Comparison of ENCODE assay signal across 1 cellular context in the genomic region with DNA sequence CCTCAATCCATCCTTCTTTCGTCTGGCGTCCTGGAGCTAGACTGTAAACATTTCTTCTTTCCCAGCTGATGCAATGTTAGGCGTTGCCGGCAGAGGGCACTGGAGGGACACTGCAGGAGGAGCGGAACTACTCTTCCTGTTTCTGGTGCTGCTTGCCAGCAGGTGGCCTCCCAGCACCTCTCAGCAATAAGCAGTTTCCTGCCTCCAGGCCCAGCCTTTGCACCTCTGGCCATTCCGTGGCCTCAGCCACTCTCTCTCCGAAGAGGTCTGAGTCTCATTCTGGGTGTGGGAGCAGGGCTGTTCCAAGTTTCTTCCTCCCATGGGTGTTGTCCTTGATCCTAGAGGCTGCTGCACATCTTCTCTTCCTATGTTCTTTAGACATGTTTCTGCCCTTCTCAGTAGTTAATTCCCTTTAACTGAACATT.
TF ChIP-seq lines count a peak whose summit lies in the region.

No MANE protein-coding gene starts in this region.

TF ChIP-seq in HepG2, 621 proteins besides CTCF, POLR2A, EP300 and RAD21 (continued from another document and continues in another):
- TF ChIP-seq, protein P1, sequence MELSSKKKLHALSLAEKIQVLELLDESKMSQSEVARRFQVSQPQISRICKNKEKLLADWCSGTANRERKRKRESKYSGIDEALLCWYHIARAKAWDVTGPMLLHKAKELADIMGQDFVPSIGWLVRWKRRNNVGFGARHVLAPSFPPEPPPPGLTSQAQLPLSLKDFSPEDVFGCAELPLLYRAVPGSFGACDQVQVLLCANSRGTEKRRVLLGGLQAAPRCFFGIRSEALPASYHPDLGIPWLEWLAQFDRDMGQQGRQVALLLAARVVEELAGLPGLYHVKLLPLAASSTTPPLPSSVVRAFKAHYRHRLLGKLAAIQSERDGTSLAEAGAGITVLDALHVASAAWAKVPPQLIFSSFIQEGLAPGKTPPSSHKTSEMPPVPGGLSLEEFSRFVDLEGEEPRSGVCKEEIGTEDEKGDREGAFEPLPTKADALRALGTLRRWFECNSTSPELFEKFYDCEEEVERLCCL (CRISPR knock-in tag; IDR thresholded peaks at IDR 0.05; ENCODE audit: borderline replicate concordance) = no peak
- TF ChIP-seq ZBTB39 (CRISPR knock-in tag; IDR thresholded peaks at IDR 0.05) = no peak
- no peak for TF ChIP-seq KDM5A (IDR thresholded peaks at IDR 0.05; ENCODE audit: borderline replicate concordance, low read length)
- no peak for TF ChIP-seq ZSCAN20 (CRISPR knock-in tag; IDR thresholded peaks at IDR 0.05; ENCODE audit: borderline replicate concordance)
- 0 out of 2 replicates have a peak, but pooled peaks have one; percentile 54 for TF ChIP-seq KDM3A (CRISPR knock-in tag; IDR thresholded peaks at IDR 0.05; ENCODE audit: low read depth)
- TF ChIP-seq ZNF784 (CRISPR knock-in tag; IDR thresholded peaks at IDR 0.05; ENCODE audit: borderline replicate concordance) = no peak
- peak; percentile 22 for TF ChIP-seq ZFP36 (IDR thresholded peaks at IDR 0.05; ENCODE audit: borderline replicate concordance, low read depth, low read length, partially characterized antibody)
- TF ChIP-seq ZNF891 (CRISPR knock-in tag; IDR thresholded peaks at IDR 0.05) = no peak; the same call in 1 of the 2 replicates
- peak; percentile 99 for TF ChIP-seq XRCC5 (optimal IDR thresholded peaks at IDR 0.05; ENCODE audit: low read length)
- TF ChIP-seq THAP7 (CRISPR knock-in tag; IDR thresholded peaks at IDR 0.05) = no peak
- TF ChIP-seq MXD4 (CRISPR knock-in tag; IDR thresholded peaks at IDR 0.05) = no peak
- peak; percentile 93 for TF ChIP-seq ELF1 (CRISPR knock-in tag; IDR thresholded peaks at IDR 0.05)
- TF ChIP-seq, protein P2, sequence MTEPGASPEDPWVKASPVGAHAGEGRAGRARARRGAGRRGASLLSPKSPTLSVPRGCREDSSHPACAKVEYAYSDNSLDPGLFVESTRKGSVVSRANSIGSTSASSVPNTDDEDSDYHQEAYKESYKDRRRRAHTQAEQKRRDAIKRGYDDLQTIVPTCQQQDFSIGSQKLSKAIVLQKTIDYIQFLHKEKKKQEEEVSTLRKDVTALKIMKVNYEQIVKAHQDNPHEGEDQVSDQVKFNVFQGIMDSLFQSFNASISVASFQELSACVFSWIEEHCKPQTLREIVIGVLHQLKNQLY (CRISPR knock-in tag; IDR thresholded peaks at IDR 0.05) = no peak
- 0 out of 2 replicates have a peak, but pooled peaks have one; percentile 28 for TF ChIP-seq ZKSCAN8 (CRISPR knock-in tag; IDR thresholded peaks at IDR 0.05; ENCODE audit: borderline replicate concordance)
- peak; percentile 57; the same call in 1 of the 2 replicates for TF ChIP-seq FOXA3 (CRISPR knock-in tag; IDR thresholded peaks at IDR 0.05)
- TF ChIP-seq FOXK1 (CRISPR knock-in tag; IDR thresholded peaks at IDR 0.05; ENCODE audit: borderline replicate concordance, low read depth) = peak; percentile 63; the same call in 1 of the 2 replicates
- 0 out of 2 replicates have a peak, but pooled peaks have one; percentile 40 for TF ChIP-seq RFXANK (CRISPR knock-in tag; IDR thresholded peaks at IDR 0.05)
- no peak for TF ChIP-seq PBX2 (CRISPR knock-in tag; IDR thresholded peaks at IDR 0.05)
- peak; percentile 58; the same call in 1 of the 2 replicates for TF ChIP-seq KAT8 (CRISPR knock-in tag; IDR thresholded peaks at IDR 0.05)
- 0 out of 2 replicates have a peak, but pooled peaks have one; percentile 48 for TF ChIP-seq ZNF431 (CRISPR knock-in tag; IDR thresholded peaks at IDR 0.05; ENCODE audit: borderline replicate concordance, low read depth)
- TF ChIP-seq, protein P3, sequence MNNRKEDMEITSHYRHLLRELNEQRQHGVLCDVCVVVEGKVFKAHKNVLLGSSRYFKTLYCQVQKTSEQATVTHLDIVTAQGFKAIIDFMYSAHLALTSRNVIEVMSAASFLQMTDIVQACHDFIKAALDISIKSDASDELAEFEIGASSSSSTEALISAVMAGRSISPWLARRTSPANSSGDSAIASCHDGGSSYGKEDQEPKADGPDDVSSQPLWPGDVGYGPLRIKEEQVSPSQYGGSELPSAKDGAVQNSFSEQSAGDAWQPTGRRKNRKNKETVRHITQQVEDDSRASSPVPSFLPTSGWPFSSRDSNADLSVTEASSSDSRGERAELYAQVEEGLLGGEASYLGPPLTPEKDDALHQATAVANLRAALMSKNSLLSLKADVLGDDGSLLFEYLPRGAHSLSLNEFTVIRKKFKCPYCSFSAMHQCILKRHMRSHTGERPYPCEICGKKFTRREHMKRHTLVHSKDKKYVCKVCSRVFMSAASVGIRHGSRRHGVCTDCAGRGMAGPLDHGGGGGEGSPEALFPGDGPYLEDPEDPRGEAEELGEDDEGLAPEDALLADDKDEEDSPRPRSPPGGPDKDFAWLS (CRISPR knock-in tag; IDR thresholded peaks at IDR 0.05; ENCODE audit: borderline replicate concordance) = no peak
- no peak for TF ChIP-seq SAFB2 (CRISPR knock-in tag; IDR thresholded peaks at IDR 0.05; ENCODE audit: borderline replicate concordance, low read depth)
- no peak for TF ChIP-seq FOXA1 (IDR thresholded peaks at IDR 0.05)
- TF ChIP-seq FOXA1 (CRISPR knock-in tag; IDR thresholded peaks at IDR 0.05) = 0 out of 2 replicates have a peak, but pooled peaks have one; percentile 23
- TF ChIP-seq MBD4 (IDR thresholded peaks at IDR 0.05; ENCODE audit: borderline replicate concordance, low read length) = no peak
- no peak for TF ChIP-seq ZNF414 (CRISPR knock-in tag; IDR thresholded peaks at IDR 0.05)
- TF ChIP-seq ZC3H4 (CRISPR knock-in tag; IDR thresholded peaks at IDR 0.05; ENCODE audit: borderline replicate concordance) = no peak
- no peak for TF ChIP-seq FOXJ3 (CRISPR knock-in tag; IDR thresholded peaks at IDR 0.05; ENCODE audit: borderline replicate concordance)
- TF ChIP-seq NFE2L2 (IDR thresholded peaks at IDR 0.05; ENCODE audit: low read length) = 0 out of 2 replicates have a peak, but pooled peaks have one; percentile 12
- no peak for TF ChIP-seq MTF1 (CRISPR knock-in tag; IDR thresholded peaks at IDR 0.05)
- TF ChIP-seq MXI1 (IDR thresholded peaks at IDR 0.05; ENCODE audit: borderline replicate concordance, low read depth, low read length) = peak; percentile 31; the same call in 1 of the 3 replicates
- TF ChIP-seq XBP1 (CRISPR knock-in tag; IDR thresholded peaks at IDR 0.05) = no peak
- 0 out of 2 replicates have a peak, but pooled peaks have one; percentile 35 for TF ChIP-seq ZNF556 (CRISPR knock-in tag; IDR thresholded peaks at IDR 0.05; ENCODE audit: borderline replicate concordance)
- TF ChIP-seq GABPA (IDR thresholded peaks at IDR 0.05; ENCODE audit: low read depth, low read length) = peak; percentile 32; the same call in 1 of the 2 replicates
- TF ChIP-seq GABPA (CRISPR knock-in tag; IDR thresholded peaks at IDR 0.05; ENCODE audit: low read depth) = peak; percentile 82
- TF ChIP-seq ZNF629 (CRISPR knock-in tag; conservative IDR thresholded peaks at IDR 0.05) = no peak
- TF ChIP-seq SRSF9 (IDR thresholded peaks at IDR 0.05; ENCODE audit: borderline replicate concordance, insufficient read depth, low read depth, low read length, poor library complexity, severe bottlenecking) = no peak
- peak; percentile 83 for TF ChIP-seq GABPB1 (CRISPR knock-in tag; IDR thresholded peaks at IDR 0.05)
- TF ChIP-seq FOXP1 (IDR thresholded peaks at IDR 0.05) = no peak
- peak; percentile 18; the same call in 1 of the 2 replicates for TF ChIP-seq FOXP1 (CRISPR knock-in tag; IDR thresholded peaks at IDR 0.05)
- TF ChIP-seq SIX4 (CRISPR knock-in tag; IDR thresholded peaks at IDR 0.05) = no peak
- TF ChIP-seq ZNF713 (CRISPR knock-in tag; IDR thresholded peaks at IDR 0.05) = 0 out of 2 replicates have a peak, but pooled peaks have one; percentile 68
- TF ChIP-seq, protein P4, sequence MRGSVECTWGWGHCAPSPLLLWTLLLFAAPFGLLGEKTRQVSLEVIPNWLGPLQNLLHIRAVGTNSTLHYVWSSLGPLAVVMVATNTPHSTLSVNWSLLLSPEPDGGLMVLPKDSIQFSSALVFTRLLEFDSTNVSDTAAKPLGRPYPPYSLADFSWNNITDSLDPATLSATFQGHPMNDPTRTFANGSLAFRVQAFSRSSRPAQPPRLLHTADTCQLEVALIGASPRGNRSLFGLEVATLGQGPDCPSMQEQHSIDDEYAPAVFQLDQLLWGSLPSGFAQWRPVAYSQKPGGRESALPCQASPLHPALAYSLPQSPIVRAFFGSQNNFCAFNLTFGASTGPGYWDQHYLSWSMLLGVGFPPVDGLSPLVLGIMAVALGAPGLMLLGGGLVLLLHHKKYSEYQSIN (CRISPR knock-in tag; IDR thresholded peaks at IDR 0.05; ENCODE audit: borderline replicate concordance) = no peak
- TF ChIP-seq, protein P5, sequence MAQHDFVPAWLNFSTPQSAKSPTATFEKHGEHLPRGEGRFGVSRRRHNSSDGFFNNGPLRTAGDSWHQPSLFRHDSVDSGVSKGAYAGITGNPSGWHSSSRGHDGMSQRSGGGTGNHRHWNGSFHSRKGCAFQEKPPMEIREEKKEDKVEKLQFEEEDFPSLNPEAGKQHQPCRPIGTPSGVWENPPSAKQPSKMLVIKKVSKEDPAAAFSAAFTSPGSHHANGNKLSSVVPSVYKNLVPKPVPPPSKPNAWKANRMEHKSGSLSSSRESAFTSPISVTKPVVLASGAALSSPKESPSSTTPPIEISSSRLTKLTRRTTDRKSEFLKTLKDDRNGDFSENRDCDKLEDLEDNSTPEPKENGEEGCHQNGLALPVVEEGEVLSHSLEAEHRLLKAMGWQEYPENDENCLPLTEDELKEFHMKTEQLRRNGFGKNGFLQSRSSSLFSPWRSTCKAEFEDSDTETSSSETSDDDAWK (CRISPR knock-in tag; IDR thresholded peaks at IDR 0.05) = no peak
- peak; percentile 69 for TF ChIP-seq SALL1 (CRISPR knock-in tag; IDR thresholded peaks at IDR 0.05)
- no peak for TF ChIP-seq SNAI1 (CRISPR knock-in tag; IDR thresholded peaks at IDR 0.05; ENCODE audit: borderline replicate concordance)
- no peak for TF ChIP-seq ZNF607 (CRISPR knock-in tag; IDR thresholded peaks at IDR 0.05; ENCODE audit: borderline replicate concordance)
- TF ChIP-seq NFRKB (IDR thresholded peaks at IDR 0.05) = no peak
- no peak for TF ChIP-seq AGO1 (IDR thresholded peaks at IDR 0.05; ENCODE audit: low read depth, low read length, poor library complexity, severe bottlenecking)
- TF ChIP-seq ZNF878 (CRISPR knock-in tag; IDR thresholded peaks at IDR 0.05) = no peak
- no peak for TF ChIP-seq ZNF660 (CRISPR knock-in tag; IDR thresholded peaks at IDR 0.05; ENCODE audit: borderline replicate concordance, low read depth)
- TF ChIP-seq ZNF205 (CRISPR knock-in tag; IDR thresholded peaks at IDR 0.05) = no peak
